In genomic region chr2:206693399-206694137, GRCh38 we compare ENCODE assay signal across 8 cellular contexts. TPM values are rescaled to one million over a fixed set of nuclear protein-coding genes. Genes with fewer than 3 reads are reported as not detected.
DNase-seq lines count a peak whose midpoint lies in the region; ATAC-seq and TF ChIP-seq lines count a peak whose summit lies in the region.

No MANE protein-coding gene starts in this region.

- H3K4me3 ChIP-seq in adrenal gland (no peak overlapping the region), right cardiac atrium (ENCODE audit: low read length) (no peak overlapping the region), sigmoid colon (no peak overlapping the region)

- H3K27me3 ChIP-seq in adrenal gland: no peaks in the 10 kb centered on the region
- no peaks in the 10 kb centered on the region for H3K27me3 ChIP-seq in right cardiac atrium (ENCODE audit: control insufficient read depth, insufficient read depth)
- no peaks in the 10 kb centered on the region for H3K27me3 ChIP-seq in sigmoid colon

- TF ChIP-seq EP300 in sigmoid colon (IDR thresholded peaks at IDR 0.05): no peak

- TF ChIP-seq POLR2A in adrenal gland (IDR thresholded peaks at IDR 0.05) (no peak), sigmoid colon (IDR thresholded peaks at IDR 0.05) (no peak)

- intact Hi-C loops in adrenal gland (cut with DNase I): loop anchor here (5.0 to 10.0 kb wide), 2 partner anchors 291 to 784 kb away; no protein-coding TSS in a partner anchor
- intact Hi-C loops in right cardiac atrium (cut with DNase I): loop anchor here in 3 of 4 donors (5.0 to 10.0 kb wide), 5 partner anchors 69 to 781 kb away; no protein-coding TSS in a partner anchor
- intact Hi-C loops in sigmoid colon (cut with DNase I): loop anchor here (2.0 to 10.0 kb wide), 3 partner anchors 89 to 781 kb away; no protein-coding TSS in a partner anchor

- DNase-seq in AML-193 (lab: John Stamatoyannopoulos, UW): peak; percentile 61 to 64
- DNase-seq in NCI-H82 (lab: John Stamatoyannopoulos, UW): peak; percentile 82
- peak in 5 of 7 donors; percentile 20 to 41 (median 31) for DNase-seq in adrenal gland
- DNase-seq in right cardiac atrium: no peak
- DNase-seq in sigmoid colon: no peak

- no peak overlapping the region for H3K27ac ChIP-seq in adrenal gland
- H3K27ac ChIP-seq in right cardiac atrium (ENCODE audit: low read length): no peak overlapping the region
- H3K27ac ChIP-seq in sigmoid colon: no peak overlapping the region

- H3K36me3 ChIP-seq in adrenal gland (replicated peaks in 1 of 2) (no peaks in the 10 kb centered on the region), sigmoid colon (no peaks in the 10 kb centered on the region)

- 31 to 34% (median 32%) methylated on average over 5 of the region's 5 CpGs for WGBS in adrenal gland, 4 donors
- WGBS in right cardiac atrium: 33% methylated on average over 5 of the region's 5 CpGs
- 23 to 40% methylated on average over 5 of the region's 5 CpGs for WGBS in sigmoid colon, 2 donors

- no peaks in the 10 kb centered on the region for H3K4me1 ChIP-seq in adrenal gland (replicated peaks in 1 of 2)
- no peaks in the 10 kb centered on the region for H3K4me1 ChIP-seq in right cardiac atrium (ENCODE audit: control insufficient read depth, insufficient read depth, low read length)
- H3K4me1 ChIP-seq in sigmoid colon: no peaks in the 10 kb centered on the region

- H3K9me3 ChIP-seq in adrenal gland (replicated peaks in 1 of 3) (no peaks in the 10 kb centered on the region), right cardiac atrium (ENCODE audit: control insufficient read depth, low read length) (no peaks in the 10 kb centered on the region), sigmoid colon (no peaks in the 10 kb centered on the region)

- peak; percentile 38; the same call in 1 of the 2 replicates for TF ChIP-seq CTCF in GM12874 (IDR thresholded peaks at IDR 0.05; ENCODE audit: insufficient read depth, low read depth, low read length)
- peak; percentile 51 to 74 (median 66) for TF ChIP-seq CTCF in adrenal gland (IDR thresholded peaks at IDR 0.05)
- peak in 3 of 4 experiments; percentile 54 to 65 (median 54) for TF ChIP-seq CTCF in sigmoid colon (IDR thresholded peaks at IDR 0.05)

- ATAC-seq in HG03520 (IDR thresholded peaks at IDR 0.05; ENCODE audit: unreplicated experiment) (peak; percentile 70), right cardiac atrium (peak; percentile 29 to 65), HG03097 (IDR thresholded peaks at IDR 0.05; ENCODE audit: low FRiP score, unreplicated experiment) (no peak)

RNA-seq across cellular contexts. Expression of gene DYTN, which starts 24.6 kb away (rescaled TPM):
- total RNA-seq in adrenal gland (not detected), right cardiac atrium (not detected), sigmoid colon (not detected)
- polyA plus RNA-seq in adrenal gland (not detected), right cardiac atrium (not detected), sigmoid colon (not detected)

RNA-seq across cellular contexts. Expression of gene FAM237A, which starts 51.3 kb away (rescaled TPM):
- total RNA-seq in adrenal gland (not detected), right cardiac atrium (1 to 10 TPM in 1 of 4 donors, under 1 TPM in 1, not detected in 2; 0.60 to 3.7 TPM), sigmoid colon (not detected)
- polyA plus RNA-seq in adrenal gland (not detected), right cardiac atrium (not detected), sigmoid colon (not detected)

Comparison
In these comparisons a context has a peak if more than half of its experiments do, and no peak if none do; other contexts are left out.
1. DNase-seq: peak in AML-193 (2 of 2), NCI-H82 (single experiment) and adrenal gland (5 of 7); none in right cardiac atrium (0 of 3) and sigmoid colon (single experiment).
2. Peak in every context shown above with its lines, with median percentiles within 50 percentile points of each other: CTCF ChIP-seq.